Comparison of ENCODE assay signal across 22 cellular contexts in the genomic region with DNA sequence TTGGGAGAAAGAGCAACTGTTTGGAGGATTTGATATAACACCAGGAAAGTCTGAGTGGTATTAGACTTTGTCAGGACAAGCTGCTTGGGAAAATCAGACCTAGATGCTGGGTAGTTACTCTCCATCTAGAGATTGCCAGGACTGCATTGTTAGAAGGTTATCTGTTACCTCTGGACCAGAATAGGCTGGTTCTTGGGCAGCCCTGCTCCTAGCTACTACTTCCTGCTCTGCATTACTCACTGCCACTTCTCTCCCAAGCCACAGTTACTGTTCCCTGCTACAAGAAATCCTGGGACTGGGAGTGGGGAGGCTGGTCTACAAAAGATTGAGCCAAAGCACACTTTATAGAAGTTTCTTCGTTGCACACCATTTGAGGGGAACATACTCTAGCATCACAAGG.
DNase-seq lines count a peak whose midpoint lies in the region; ATAC-seq and FAIRE-seq lines count a peak whose summit lies in the region.
"Had no signal": no experiment of that assay in that cellular context is flagged by ENCODE, and none has a peak within 500 bp of the region (broad histone marks: within the 10 kb centered on the region; RNA-seq: fewer than 3 reads in every experiment).

No MANE protein-coding gene starts in this region.

- H2BK120ac ChIP-seq in mesenchymal stem cell (ENCODE audit: low read depth, low read length) = no peak overlapping the region

- no peak overlapping the region for H2AK5ac ChIP-seq in mesenchymal stem cell (ENCODE audit: low read length, severe bottlenecking)

- no peak overlapping the region for H3K23ac ChIP-seq in mesenchymal stem cell (ENCODE audit: low read length in 2 of 2)

- H3K36me3 ChIP-seq in mesenchymal stem cell (ENCODE audit: control insufficient read depth in 1 of 2, insufficient read depth in 2 of 2, low read depth in 1 of 2, low read length in 2 of 2) = no peaks in the 10 kb centered on the region
- H3K36me3 ChIP-seq: SJSA1 had no signal

- no peaks in the 10 kb centered on the region for H3K79me1 ChIP-seq in mesenchymal stem cell (replicated peaks; ENCODE audit: low read length, poor library complexity, severe bottlenecking)

- no peak overlapping the region for H3K27ac ChIP-seq in mesenchymal stem cell (ENCODE audit: low read length, poor library complexity, severe bottlenecking)
- H3K27ac ChIP-seq: HL-60, SJSA1 had no signal

- H3K9ac ChIP-seq in mesenchymal stem cell (ENCODE audit: low read length) = no peak overlapping the region

- no peaks in the 10 kb centered on the region for H3K4me1 ChIP-seq in mesenchymal stem cell (ENCODE audit: control insufficient read depth, insufficient read depth, low read depth, low read length)
- H3K4me1 ChIP-seq: SJSA1 had no signal

- ATAC-seq in GM18498 (IDR thresholded peaks at IDR 0.05; ENCODE audit: unreplicated experiment) (no peak), GM18870 (IDR thresholded peaks at IDR 0.05; ENCODE audit: unreplicated experiment) (no peak), GM19023 (IDR thresholded peaks at IDR 0.05; ENCODE audit: unreplicated experiment) (no peak)
- ATAC-seq: HCT116 had no signal

- no peak overlapping the region for H2BK12ac ChIP-seq in mesenchymal stem cell (ENCODE audit: low read length in 2 of 2)

- DNase-seq in Daoy (ENCODE audit: low read depth) (peak; percentile 2), ELR (ENCODE audit: low read depth) (peak; percentile 40), RCC 7860 (ENCODE audit: low spot score) (peak; percentile 1), mesenchymal stem cell (peak; percentile 24)
- DNase-seq: Calu3, Karpas-422, MV-4-11, NCI-H1105, NCI-H146, NCI-H1930, NCI-H2107, NCI-H446, NCI-H524 treated with DMSO at 0.1 percent for 48 hours, NCI-H774, Right ventricle myocardium superior had no signal

- H3K18ac ChIP-seq in mesenchymal stem cell (ENCODE audit: low read depth in 1 of 2, low read length in 2 of 2) = no peak overlapping the region

- H3K4me2 ChIP-seq in mesenchymal stem cell (ENCODE audit: low read length, poor library complexity, severe bottlenecking) = no peak overlapping the region

- no peak overlapping the region for H4K91ac ChIP-seq in mesenchymal stem cell (ENCODE audit: low read length)

- WGBS in mesenchymal stem cell = 81% methylated on average over 1 of the region's 1 CpG

- H3K9me3 ChIP-seq in mesenchymal stem cell (ENCODE audit: control insufficient read depth, low read length) = no peaks in the 10 kb centered on the region
- H3K9me3 ChIP-seq: SJSA1 had no signal

- no peak overlapping the region for H2BK15ac ChIP-seq in mesenchymal stem cell (ENCODE audit: low read depth, poor library complexity, severe bottlenecking)

- no peak overlapping the region for H2BK5ac ChIP-seq in mesenchymal stem cell (ENCODE audit: low read depth, low read length, poor library complexity, severe bottlenecking)

- no peaks in the 10 kb centered on the region for H3K27me3 ChIP-seq in mesenchymal stem cell (ENCODE audit: control insufficient read depth in 1 of 2, insufficient read depth in 1 of 2, low read length in 2 of 2)
- H3K27me3 ChIP-seq: SJSA1 had no signal

- H3K4ac ChIP-seq in mesenchymal stem cell (ENCODE audit: low read depth in 1 of 2, low read length in 2 of 2) = no peak overlapping the region

- H3K4me3 ChIP-seq in mesenchymal stem cell (ENCODE audit: insufficient read depth in 1 of 2, low read depth in 1 of 2, low read length in 2 of 2) = no peak overlapping the region
- H3K4me3 ChIP-seq: SJSA1 had no signal

- peak overlapping the region; percentile 39 for H2AFZ ChIP-seq in mesenchymal stem cell (ENCODE audit: low read depth, low read length)

- FAIRE-seq in RCC 7860 (lab: Jason Lieb, UNC) = no peak
- FAIRE-seq: GM18507 had no signal

- no peak overlapping the region for H3K14ac ChIP-seq in mesenchymal stem cell (ENCODE audit: low read length in 2 of 2)

- H4K8ac ChIP-seq in mesenchymal stem cell (ENCODE audit: low read length) = no peak overlapping the region
